In the genomic region with DNA sequence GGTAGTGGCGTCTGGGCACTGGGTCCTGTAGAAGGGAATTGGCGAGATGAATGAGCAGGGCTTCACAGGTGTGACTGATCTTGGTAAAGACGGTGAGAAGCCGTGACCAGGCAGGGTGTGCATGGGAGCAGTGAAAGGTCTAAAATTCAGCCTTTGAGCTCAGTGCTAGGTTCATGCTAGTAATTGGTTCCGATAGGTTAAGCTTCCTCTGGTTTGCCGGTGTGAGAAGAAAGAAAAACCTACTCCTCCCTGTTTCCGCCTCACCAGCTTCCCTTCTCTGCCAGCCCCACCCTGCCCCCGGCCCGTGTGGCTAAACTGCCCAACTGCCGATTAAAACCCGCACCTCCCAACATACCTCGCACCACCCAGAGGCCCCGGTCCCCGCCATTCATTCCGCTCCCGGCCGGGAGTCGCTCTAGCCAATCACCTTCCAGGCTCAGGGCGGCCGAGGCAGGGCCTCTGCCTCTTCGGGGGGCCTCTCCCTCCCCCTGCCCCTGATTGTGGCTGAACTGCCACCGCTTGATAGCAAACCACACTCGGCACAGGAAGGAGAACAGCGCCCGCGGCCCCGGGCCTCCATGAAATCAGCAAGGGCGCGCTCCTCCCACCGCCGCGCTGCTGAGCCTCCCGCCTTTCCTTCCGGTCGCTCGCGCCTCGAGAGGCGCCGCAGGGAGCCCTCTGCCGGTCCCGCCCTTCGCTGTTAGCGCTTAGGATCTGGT, we compare ENCODE assay signal across 8 cellular contexts. TPM values are rescaled to one million over a fixed set of nuclear protein-coding genes. Genes with fewer than 3 reads are reported as not detected.
A peak's percentile ranks its signal among the peaks of the same experiment; 100 is the strongest.
DNase-seq lines count a peak whose midpoint lies in the region; ATAC-seq, FAIRE-seq and TF ChIP-seq lines count a peak whose summit lies in the region.

No MANE protein-coding gene starts in this region.

- DNase-seq in COLO668 (lab: John Stamatoyannopoulos, UW; ENCODE audit: unreplicated experiment) (peak; percentile 76), HT1080 (ENCODE audit: low read depth) (peak; percentile 94), H1 (ENCODE audit: low read depth in 1 of 2, low spot score in 2 of 2) (peak; percentile 72 to 88), mesendoderm (peak; percentile 97)
- DNase-seq in NK-92 treated with Interleukin-12 subunit alpha and Interleukin-12 subunit beta, amount 100 ng/mL, for 24 hours (lab: John Stamatoyannopoulos, UW) = peak; percentile 99
- peak; percentile 69 to 71 for DNase-seq in activated CD8-positive, alpha-beta memory T cell treated with anti-CD3 and anti-CD28 coated beads for 4 hours (ENCODE audit: low read depth in 2 of 2)
- DNase-seq in stimulated activated CD8-positive, alpha-beta memory T cell treated with anti-CD3 and anti-CD28 coated beads, Interleukin-15, amount 100 ng/mL, for 1 hour (ENCODE audit: low read depth) = peak; percentile 73

- H3K23ac ChIP-seq in H1 (ENCODE audit: insufficient read length) (no peak overlapping the region), mesendoderm (ENCODE audit: low read length) (peak overlapping the region; percentile 15)

- H3K79me1 ChIP-seq in H1 (ENCODE audit: low read depth, low read length) = no peaks in the 10 kb centered on the region; the same call in 1 of the 2 replicates
- no peaks in the 10 kb centered on the region for H3K79me1 ChIP-seq in mesendoderm (ENCODE audit: low read length)

- H3K4ac ChIP-seq in H1 (replicated peaks; ENCODE audit: insufficient read length, low read depth, low read length) (peak overlapping the region; percentile 69), mesendoderm (ENCODE audit: low read depth, low read length) (peak overlapping the region; percentile 89)

- no peak for TF ChIP-seq CTCF in H1 (IDR thresholded peaks at IDR 0.05; ENCODE audit: control extremely low read depth in 1 of 3, insufficient read depth in 1 of 3, low read depth in 1 of 3, low read length in 3 of 3)

- CTCF ChIA-PET in H1 (lab: Charles Lee; ENCODE audit: partially characterized antibody) = interaction anchor here (1.2 to 1.8 kb wide), 4 partner anchors 11 to 54 kb away, joined by 3 to 7 read pairs (median 5); no protein-coding TSS in a partner anchor

- FAIRE-seq in H1 (lab: Jason Lieb, UNC) = no peak

- H3K4me2 ChIP-seq in H1 (ENCODE audit: insufficient read depth in 1 of 2, low read depth in 2 of 2, low read length in 2 of 2) (peak overlapping the region; percentile 82 to 94), mesendoderm (ENCODE audit: low read length) (peak overlapping the region; percentile 73)

- peak; percentile 68 for ATAC-seq in GM21360 (IDR thresholded peaks at IDR 0.05; ENCODE audit: unreplicated experiment)

- H3K18ac ChIP-seq in H1 (ENCODE audit: extremely low read depth, low read length) (peak overlapping the region; percentile 100), mesendoderm (ENCODE audit: low read length) (peak overlapping the region; percentile 33)

- no peaks in the 10 kb centered on the region for H3K9me3 ChIP-seq in H1 (ENCODE audit: insufficient read depth in 2 of 2, low read depth in 1 of 2, low read length in 1 of 2)

- H3K9ac ChIP-seq in H1 (replicated peaks in 1 of 4; ENCODE audit: extremely low read depth in 1 of 4, low read depth in 3 of 4, low read length in 3 of 4) (peak overlapping the region; percentile 43 to 85 (median 80)), mesendoderm (ENCODE audit: low read length) (peak overlapping the region; percentile 92)

- H2BK5ac ChIP-seq in H1 (ENCODE audit: low read depth, low read length) (peak overlapping the region; percentile 98), mesendoderm (ENCODE audit: low read length) (peak overlapping the region; percentile 88)

- H2BK120ac ChIP-seq in H1 (replicated peaks; ENCODE audit: low read depth, low read length) (peak overlapping the region; percentile 85), mesendoderm (ENCODE audit: low read depth, low read length) (peak overlapping the region; percentile 73)

- H4K5ac ChIP-seq in H1 (ENCODE audit: insufficient read length, low read depth, low read length) = peak overlapping the region; percentile 98
- H4K5ac ChIP-seq in mesendoderm (ENCODE audit: low read length) = peak overlapping the region; percentile 77

- H2AK5ac ChIP-seq in H1 (ENCODE audit: low read depth, low read length) (0 out of 2 replicates have a peak overlapping the region, but pooled peaks have one; percentile 88), mesendoderm (ENCODE audit: low read length) (peak overlapping the region; percentile 5)

- no peak for TF ChIP-seq RAD21 in H1 (IDR thresholded peaks at IDR 0.05 in 1 of 2, conservative IDR thresholded peaks at IDR 0.05 in 1 of 2; ENCODE audit: low read depth in 2 of 2, low read length in 2 of 2)

- H3K79me2 ChIP-seq in H1 (ENCODE audit: control insufficient read depth in 1 of 2, insufficient read depth in 2 of 2, low read length in 2 of 2) (no peaks in the 10 kb centered on the region), mesendoderm (ENCODE audit: control insufficient read depth, insufficient read depth, low read length) (no peaks in the 10 kb centered on the region)

- peak overlapping the region; percentile 54 for H2AFZ ChIP-seq in H1 (ENCODE audit: low read length)

- no peak overlapping the region for H3K14ac ChIP-seq in H1 (ENCODE audit: insufficient read length)

- H3K27ac ChIP-seq in H1 (ENCODE audit: low read depth, low read length) (peak overlapping the region; percentile 94), mesendoderm (ENCODE audit: low read depth, low read length) (peak overlapping the region; percentile 99)

- peaks cover 6% of the 10 kb centered on the region for H3K23me2 ChIP-seq in H1 (ENCODE audit: low read depth, low read length)

- H4K91ac ChIP-seq in H1 (replicated peaks; ENCODE audit: insufficient read length, low read length) = peak overlapping the region; percentile 98

- H2BK20ac ChIP-seq in H1 (ENCODE audit: low read length) = peak overlapping the region; percentile 40

- H2BK12ac ChIP-seq in H1 (ENCODE audit: low read depth, low read length) = peak overlapping the region; percentile 97; the same call in 1 of the 2 replicates

- H4K20me1 ChIP-seq in H1 (replicated peaks in 1 of 2; ENCODE audit: control insufficient read depth in 1 of 2, insufficient read depth in 2 of 2, low read length in 2 of 2) = no peaks in the 10 kb centered on the region

- peak overlapping the region; percentile 100 for H2BK15ac ChIP-seq in H1 (ENCODE audit: low read length)
- no peak overlapping the region for H2BK15ac ChIP-seq in mesendoderm (replicated peaks; ENCODE audit: low read depth)

- H3K27me3 ChIP-seq in H1 (replicated peaks in 1 of 4; ENCODE audit: control insufficient read depth in 3 of 4, extremely low read depth in 1 of 4, insufficient read depth in 3 of 4, low read length in 3 of 4) (no peaks in the 10 kb centered on the region), mesendoderm (ENCODE audit: insufficient read depth, low read length, poor library complexity) (no peaks in the 10 kb centered on the region)

- H3K4me3 ChIP-seq in H1 (ENCODE audit: extremely low read depth in 1 of 4, insufficient read depth in 2 of 4, low read depth in 3 of 4, low read length in 4 of 4) (peak overlapping the region; percentile 32 to 62 (median 56)), mesendoderm (ENCODE audit: low read length) (peak overlapping the region; percentile 51)

- 5% methylated on average over 41 of the region's 44 CpGs; no CpG with 5 or more reads in 1 of the 2 experiments for WGBS in H1 (ENCODE audit: extremely low coverage in 1 of 2, insufficient coverage in 1 of 2, insufficient read length in 1 of 2, insufficient replicate concordance in 2 of 2, low coverage in 1 of 2, low lambda C conversion rate in 2 of 2, missing lambda C conversion rate in 1 of 2), 2 experiments
- WGBS in mesendoderm (ENCODE audit: extremely low coverage, insufficient coverage, low lambda C conversion rate) = no CpG with 5 or more reads among the region's 44 CpGs

- H4K8ac ChIP-seq in H1 (ENCODE audit: extremely low read depth, insufficient read depth, low read length) = peak overlapping the region; percentile 98; the same call in 1 of the 2 replicates
- no peak overlapping the region for H4K8ac ChIP-seq in mesendoderm (ENCODE audit: low read depth, low read length)

- no peak for TF ChIP-seq EP300 in H1 (IDR thresholded peaks at IDR 0.05; ENCODE audit: borderline replicate concordance in 1 of 2, low read depth in 2 of 2, low read length in 2 of 2)

- POLR2A ChIA-PET in H1 (lab: Charles Lee; ENCODE audit: partially characterized antibody) = interaction anchor here (0.6 to 5.9 kb wide), 21 partner anchors 8 to 310 kb away, joined by 3 to 36 read pairs (median 4); partner anchors contain the start of genes NCBP2, NRROS and SENP5

- peaks cover 5 to 20% (median 14%) of the 10 kb centered on the region in 4 experiments for H3K4me1 ChIP-seq in H1 (replicated peaks in 1 of 4; ENCODE audit: control insufficient read depth in 3 of 4, insufficient read depth in 4 of 4, low read length in 3 of 4)
- peaks cover 3% of the 10 kb centered on the region for H3K4me1 ChIP-seq in mesendoderm (ENCODE audit: control insufficient read depth, low read depth, low read length)

- TF ChIP-seq POLR2A in H1 (IDR thresholded peaks at IDR 0.05; ENCODE audit: control extremely low read depth in 1 of 2, low read depth in 2 of 2, low read length in 2 of 2) = peak; percentile 80 to 92

- H3K56ac ChIP-seq in H1 (replicated peaks; ENCODE audit: insufficient read length, low read depth, low read length) = peak overlapping the region; percentile 43
- H3K56ac ChIP-seq in mesendoderm (ENCODE audit: low read length) = peak overlapping the region; percentile 98

- H3K36me3 ChIP-seq in H1 (ENCODE audit: control insufficient read depth in 2 of 4, insufficient read depth in 4 of 4, low read length in 3 of 4) (no peaks in the 10 kb centered on the region), mesendoderm (ENCODE audit: control insufficient read depth, insufficient read depth, low read length) (no peaks in the 10 kb centered on the region)

TF ChIP-seq in H1, 55 proteins besides CTCF, POLR2A, EP300 and RAD21 (continues in another document):
- TF ChIP-seq HDAC2 (IDR thresholded peaks at IDR 0.05; ENCODE audit: borderline replicate concordance in 1 of 2, low read depth in 2 of 2, low read length in 2 of 2) = peak in 1 of 2 experiments; percentile 47; a peak in 1 of 4 replicates
- TF ChIP-seq POLR2AphosphoS5 (IDR thresholded peaks at IDR 0.05; ENCODE audit: low read depth, low read length) = peak; percentile 31

RNA-seq across cellular contexts. Expression of gene NRROS, which starts 7.3 kb away (rescaled TPM):
- total RNA-seq in HT1080 (2014; rRNA removed; shearing (Covaris generic)) = 4.0 and 7.1 TPM in 2 replicates
- 1.8 TPM in 2 replicates for polyA plus RNA-seq in HT1080 (2015; cell fraction: cytosol; rRNA removed)
- 2.3 and 2.5 TPM in 2 replicates for polyA plus RNA-seq in HT1080 (2015; cell fraction: nucleus; rRNA removed)
- 5.1 and 5.3 TPM in 2 replicates for total RNA-seq in H1 (2021; fragmentation: NEBNext Ultra II Directional; extraction: Animal tissue kit (Norgen Biotek cat#: 25700))
- polyA plus RNA-seq in H1 (2011; rRNA removed) = 6.8 and 7.3 TPM in 2 replicates
- 2.3 TPM for polyA plus RNA-seq in H1 (2011; cell fraction: cytosol; rRNA removed)
- polyA plus RNA-seq in H1 (2011; cell fraction: nucleus; rRNA removed) = 5.1 TPM
- polyA plus RNA-seq in H1 (2012, experiment 1 of 2) = 3.4 to 7.6 TPM (median 6.4 TPM) in 4 replicates
- polyA plus RNA-seq in H1 (2012, experiment 2 of 2) = 5.6 TPM
- polyA plus RNA-seq in H1 (2013, experiment 1 of 2) = 10.3 TPM
- 10.1 TPM for polyA plus RNA-seq in H1 (2013, experiment 2 of 2)
- polyA minus RNA-seq in H1 (2011; rRNA and poly(A)+ RNA removed) = 2.2 and 2.6 TPM in 2 replicates
- 1.2 TPM for polyA minus RNA-seq in H1 (2011; cell fraction: cytosol; rRNA and poly(A)+ RNA removed)
- 2.8 TPM for polyA minus RNA-seq in H1 (2011; cell fraction: nucleus; rRNA and poly(A)+ RNA removed)
- polyA plus RNA-seq in mesendoderm (2013, experiment 1 of 2) = 1.8 TPM
- polyA plus RNA-seq in mesendoderm (2013, experiment 2 of 2) = 2.2 TPM

Comparison
In these comparisons a context has a peak if more than half of its experiments do, and no peak if none do; other contexts are left out.
1. Peak in every context shown above with its lines: DNase-seq, ATAC-seq, H3K4me3 ChIP-seq and H3K27ac ChIP-seq.